In genomic region chr5:107373511-107374263, GRCh38 we compare ENCODE assay signal across 11 cellular contexts.
A peak's percentile ranks its signal among the peaks of the same experiment; 100 is the strongest.
DNase-seq lines count a peak whose midpoint lies in the region; ATAC-seq and TF ChIP-seq lines count a peak whose summit lies in the region.
"Had no signal": no experiment of that assay in that cellular context is flagged by ENCODE, and none has a peak within 500 bp of the region (broad histone marks: within the 10 kb centered on the region; RNA-seq: fewer than 3 reads in every experiment).

No MANE protein-coding gene starts in this region.

- no peak for TF ChIP-seq CTCF in gastroesophageal sphincter (IDR thresholded peaks at IDR 0.05)

- H3K4me3 ChIP-seq in gastroesophageal sphincter (no peak overlapping the region), trophoblast cell (ENCODE audit: low read depth, low read length) (no peak overlapping the region)

- H2BK12ac ChIP-seq in trophoblast cell (ENCODE audit: low read length) = no peak overlapping the region

- TF ChIP-seq EP300 in gastroesophageal sphincter (IDR thresholded peaks at IDR 0.05) = no peak

- H3K36me3 ChIP-seq in gastroesophageal sphincter = no peaks in the 10 kb centered on the region
- H3K36me3 ChIP-seq in trophoblast cell (ENCODE audit: control insufficient read depth in 1 of 2, insufficient read depth in 2 of 2, low read length in 2 of 2) = no peaks in the 10 kb centered on the region

- H3K79me2 ChIP-seq in trophoblast cell (ENCODE audit: control insufficient read depth, insufficient read depth, low read length, poor library complexity) = no peaks in the 10 kb centered on the region

- H2BK5ac ChIP-seq in trophoblast cell (ENCODE audit: low read depth, low read length, poor library complexity) = no peak overlapping the region

- no peak overlapping the region for H4K8ac ChIP-seq in trophoblast cell (ENCODE audit: low read depth, low read length)

- no peaks in the 10 kb centered on the region for H3K9me3 ChIP-seq in gastroesophageal sphincter
- no peaks in the 10 kb centered on the region for H3K9me3 ChIP-seq in trophoblast cell (ENCODE audit: insufficient read depth, low read depth, low read length)

- peaks cover 0 to 6% (median 0%) of the 10 kb centered on the region in 3 donors for H3K4me1 ChIP-seq in gastroesophageal sphincter
- peaks cover 0 to 3% of the 10 kb centered on the region in 2 experiments for H3K4me1 ChIP-seq in trophoblast cell (ENCODE audit: control insufficient read depth in 1 of 2, insufficient read depth in 2 of 2, low read length in 2 of 2)

- WGBS in gastroesophageal sphincter (ENCODE audit: low coverage in 1 of 2), 2 donors = 83% methylated on average over 7 of the region's 9 CpGs
- WGBS in trophoblast cell (ENCODE audit: extremely low coverage, insufficient coverage, insufficient read length) = no CpG with 5 or more reads among the region's 9 CpGs

- no peak overlapping the region for H2AFZ ChIP-seq in trophoblast cell (ENCODE audit: insufficient read depth, low read length, poor library complexity)

- H2BK120ac ChIP-seq in trophoblast cell (ENCODE audit: insufficient read depth, low read length, poor library complexity) = no peak overlapping the region

- no peak overlapping the region for H3K4ac ChIP-seq in trophoblast cell (ENCODE audit: low read depth, low read length)

- intact Hi-C loops in left cardiac atrium (cut with DNase I) = no loop called here

- TF ChIP-seq POLR2A in GM18505 (IDR thresholded peaks at IDR 0.05; ENCODE audit: borderline replicate concordance, extremely low read depth, insufficient read depth, insufficient read length) (no peak), gastroesophageal sphincter (IDR thresholded peaks at IDR 0.05) (no peak)

- DNase-seq in RPMI8226 (peak; percentile 75), left cardiac atrium (no peak), NCI-H510A treated with DMSO at 0.1 percent for 48 hours (lab: John Stamatoyannopoulos, UW) (no peak), trophoblast cell (no peak)
- DNase-seq: activated CD4-positive, alpha-beta memory T cell treated with anti-CD3 and anti-CD28 coated beads, Interleukin-2, amount 10 ng/mL, durations not matched to agents 7 days and 5 days; NCI-H524 had no signal

- no peak overlapping the region for H3K27ac ChIP-seq in gastroesophageal sphincter
- no peak overlapping the region for H3K27ac ChIP-seq in trophoblast cell (ENCODE audit: low read depth, low read length)

- no peak overlapping the region for H3K14ac ChIP-seq in trophoblast cell (ENCODE audit: low read length)

- no peak overlapping the region for H4K91ac ChIP-seq in trophoblast cell (ENCODE audit: low read depth, low read length)

- no peak overlapping the region for H3K23ac ChIP-seq in trophoblast cell (ENCODE audit: low read length)

- no peaks in the 10 kb centered on the region for H3K27me3 ChIP-seq in gastroesophageal sphincter
- H3K27me3 ChIP-seq in trophoblast cell (ENCODE audit: insufficient read depth, low read length) = no peaks in the 10 kb centered on the region

- ATAC-seq in GM18505 (IDR thresholded peaks at IDR 0.05; ENCODE audit: unreplicated experiment) (peak; percentile 78), GM21390 (IDR thresholded peaks at IDR 0.05; ENCODE audit: unreplicated experiment) (peak; percentile 84), HG03066 (IDR thresholded peaks at IDR 0.05; ENCODE audit: low read depth, unreplicated experiment) (peak; percentile 67), left cardiac atrium (no peak), gastroesophageal sphincter (no peak)
- ATAC-seq: activated naive CD4-positive, alpha-beta T cell treated with anti-CD3 and anti-CD28 coated beads, Interleukin-2, amount 50 U/mL, for 72 hours had no signal

- H3K4me2 ChIP-seq in trophoblast cell (ENCODE audit: low read length) = no peak overlapping the region

- H4K12ac ChIP-seq in trophoblast cell (ENCODE audit: low read depth, low read length) = no peak overlapping the region

- H2AK5ac ChIP-seq in trophoblast cell (ENCODE audit: low read length) = no peak overlapping the region

- H3K79me1 ChIP-seq in trophoblast cell (ENCODE audit: low read length) = no peaks in the 10 kb centered on the region

- no peak overlapping the region for H3K9ac ChIP-seq in trophoblast cell (ENCODE audit: low read length)

- H3K18ac ChIP-seq in trophoblast cell (ENCODE audit: low read length) = no peak overlapping the region

Comparison
In these comparisons a context has a peak if more than half of its experiments do, and no peak if none do; other contexts are left out.
1. ATAC-seq: peak in GM18505 (single experiment), GM21390 (single experiment) and HG03066 (single experiment); none in left cardiac atrium (0 of 2) and gastroesophageal sphincter (single experiment).